Comparison of ENCODE assay signal across 9 cellular contexts in the genomic region with DNA sequence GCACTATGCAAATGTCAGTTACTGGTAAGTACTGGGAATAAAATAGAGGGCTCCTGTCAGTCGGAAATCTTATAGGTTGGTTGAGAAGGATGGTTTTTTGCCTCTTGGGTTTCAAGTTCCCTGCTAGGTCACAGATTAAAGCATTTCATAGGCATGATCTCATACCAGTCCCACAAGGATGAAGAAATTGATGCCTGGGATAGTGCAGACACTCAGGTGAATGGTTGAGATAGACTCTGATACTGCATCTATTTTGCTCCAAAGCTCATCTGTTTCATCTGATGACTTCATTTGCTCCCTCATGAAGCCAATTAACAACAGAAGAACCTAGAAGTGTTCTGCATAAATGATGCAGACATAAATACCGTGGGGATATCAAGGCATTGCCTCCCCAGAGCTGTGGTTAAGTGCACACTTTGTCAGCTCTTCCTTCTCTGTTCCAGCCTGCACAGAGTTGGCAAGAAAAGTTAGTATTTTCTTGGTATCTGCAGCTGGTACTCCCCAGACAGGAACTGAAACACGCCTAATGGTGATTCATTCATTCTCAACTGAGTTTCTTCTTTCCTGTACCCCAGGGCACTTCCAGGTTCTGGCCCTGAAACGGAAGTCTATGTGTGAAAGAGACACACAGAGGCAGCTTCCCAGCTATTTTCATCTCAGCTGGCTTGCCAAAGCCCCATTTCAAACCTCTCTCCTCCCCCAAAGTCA.
DNase-seq lines count a peak whose midpoint lies in the region; ATAC-seq lines count a peak whose summit lies in the region.
"Had no signal": no experiment of that assay in that cellular context is flagged by ENCODE, and none has a peak within 500 bp of the region (broad histone marks: within the 10 kb centered on the region; RNA-seq: fewer than 3 reads in every experiment).

No MANE protein-coding gene starts in this region.

- ATAC-seq in GM18909 (IDR thresholded peaks at IDR 0.05; ENCODE audit: poor library complexity, unreplicated experiment), result peak; percentile 89
- ATAC-seq in HG03175 (IDR thresholded peaks at IDR 0.05; ENCODE audit: unreplicated experiment), result peak; percentile 60
- ATAC-seq in GM19035 (IDR thresholded peaks at IDR 0.05; ENCODE audit: unreplicated experiment), result no peak

- DNase-seq in SW480 (ENCODE audit: low spot score) (peak; percentile 4), renal cortical epithelial cell (ENCODE audit: low read depth) (peak; percentile 53), NCI-H226 (no peak)
- no peak for DNase-seq in activated CD4-positive, CD25-positive, alpha-beta regulatory T cell treated with anti-CD3 and anti-CD28 coated beads, Interleukin-2, amount 50 U/mL, for 72 hours
- DNase-seq: activated B cell treated with CpG ODN at 0.5 μM for 24 hours, heart right ventricle had no signal

Comparison
In these comparisons a context has a peak if more than half of its experiments do, and no peak if none do; other contexts are left out.
1. DNase-seq: peak in SW480 (single experiment) and renal cortical epithelial cell (single experiment); none in NCI-H226 (single experiment) and activated CD4-positive, CD25-positive, alpha-beta regulatory T cell treated with anti-CD3 and anti-CD28 coated beads, Interleukin-2, amount 50 U/mL, for 72 hours (single experiment).